In the genomic region with DNA sequence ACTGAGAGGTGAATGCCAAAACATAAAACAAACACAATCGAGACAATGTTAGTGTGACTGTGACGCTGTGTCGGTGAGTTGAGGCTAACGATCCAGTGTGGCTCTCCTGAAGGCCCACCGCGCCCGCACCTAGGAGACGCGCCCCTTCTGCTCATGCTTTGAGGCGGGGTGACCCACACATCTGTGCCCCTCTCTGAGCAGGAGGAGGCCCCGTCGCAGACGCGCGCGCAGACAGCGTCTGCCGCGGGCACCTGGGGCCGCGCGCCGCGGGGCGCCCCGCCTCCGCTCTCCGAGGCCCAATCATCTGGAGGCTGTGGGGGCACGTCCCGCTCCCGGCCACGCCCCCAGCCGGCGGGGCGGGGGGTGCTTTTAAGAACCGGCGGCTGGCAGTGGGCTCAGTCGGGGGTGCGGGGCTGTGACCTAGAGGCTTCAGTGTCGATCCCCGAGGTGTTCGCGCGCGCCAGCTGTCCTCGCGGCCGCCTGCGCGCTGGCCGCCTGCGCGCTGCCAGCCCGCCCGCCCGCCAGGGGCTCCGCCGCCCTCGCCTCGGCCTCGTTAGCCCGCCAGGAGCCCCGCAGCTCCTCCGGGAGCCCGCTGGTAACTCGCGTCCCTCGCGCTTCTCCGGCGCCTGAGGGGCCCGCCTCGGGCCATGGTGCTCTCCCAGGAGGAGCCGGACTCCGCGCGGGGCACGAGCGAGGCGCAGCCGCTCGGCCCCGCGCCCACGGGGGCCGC, we compare ENCODE assay signal across 1 cellular context.
TF ChIP-seq lines count a peak whose summit lies in the region.

A gene with protein sequence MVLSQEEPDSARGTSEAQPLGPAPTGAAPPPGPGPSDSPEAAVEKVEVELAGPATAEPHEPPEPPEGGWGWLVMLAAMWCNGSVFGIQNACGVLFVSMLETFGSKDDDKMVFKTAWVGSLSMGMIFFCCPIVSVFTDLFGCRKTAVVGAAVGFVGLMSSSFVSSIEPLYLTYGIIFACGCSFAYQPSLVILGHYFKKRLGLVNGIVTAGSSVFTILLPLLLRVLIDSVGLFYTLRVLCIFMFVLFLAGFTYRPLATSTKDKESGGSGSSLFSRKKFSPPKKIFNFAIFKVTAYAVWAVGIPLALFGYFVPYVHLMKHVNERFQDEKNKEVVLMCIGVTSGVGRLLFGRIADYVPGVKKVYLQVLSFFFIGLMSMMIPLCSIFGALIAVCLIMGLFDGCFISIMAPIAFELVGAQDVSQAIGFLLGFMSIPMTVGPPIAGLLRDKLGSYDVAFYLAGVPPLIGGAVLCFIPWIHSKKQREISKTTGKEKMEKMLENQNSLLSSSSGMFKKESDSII (plus strand): TSS at position 398 of the 730 bp plus-strand sequence. CDS start 250 bp downstream, at position 648.

TF ChIP-seq in HepG2, 621 proteins besides CTCF, POLR2A, EP300 and RAD21 (continued from another document and continues in another):
- TF ChIP-seq, protein P1, sequence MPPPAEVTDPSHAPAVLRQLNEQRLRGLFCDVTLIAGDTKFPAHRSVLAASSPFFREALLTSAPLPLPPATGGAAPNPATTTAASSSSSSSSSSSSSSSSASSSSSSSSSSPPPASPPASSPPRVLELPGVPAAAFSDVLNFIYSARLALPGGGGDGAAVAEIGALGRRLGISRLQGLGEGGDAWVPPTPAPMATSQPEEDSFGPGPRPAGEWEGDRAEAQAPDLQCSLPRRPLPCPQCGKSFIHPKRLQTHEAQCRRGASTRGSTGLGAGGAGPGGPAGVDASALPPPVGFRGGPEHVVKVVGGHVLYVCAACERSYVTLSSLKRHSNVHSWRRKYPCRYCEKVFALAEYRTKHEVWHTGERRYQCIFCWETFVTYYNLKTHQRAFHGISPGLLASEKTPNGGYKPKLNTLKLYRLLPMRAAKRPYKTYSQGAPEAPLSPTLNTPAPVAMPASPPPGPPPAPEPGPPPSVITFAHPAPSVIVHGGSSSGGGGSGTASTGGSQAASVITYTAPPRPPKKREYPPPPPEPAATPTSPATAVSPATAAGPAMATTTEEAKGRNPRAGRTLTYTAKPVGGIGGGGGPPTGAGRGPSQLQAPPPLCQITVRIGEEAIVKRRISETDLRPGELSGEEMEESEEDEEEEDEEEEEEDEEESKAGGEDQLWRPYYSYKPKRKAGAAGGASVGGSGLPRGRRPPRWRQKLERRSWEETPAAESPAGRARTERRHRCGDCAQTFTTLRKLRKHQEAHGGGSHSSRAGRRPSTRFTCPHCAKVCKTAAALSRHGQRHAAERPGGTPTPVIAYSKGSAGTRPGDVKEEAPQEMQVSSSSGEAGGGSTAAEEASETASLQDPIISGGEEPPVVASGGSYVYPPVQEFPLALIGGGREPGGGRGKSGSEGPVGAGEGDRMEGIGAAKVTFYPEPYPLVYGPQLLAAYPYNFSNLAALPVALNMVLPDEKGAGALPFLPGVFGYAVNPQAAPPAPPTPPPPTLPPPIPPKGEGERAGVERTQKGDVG (CRISPR knock-in tag; IDR thresholded peaks at IDR 0.05; ENCODE audit: borderline replicate concordance) = no peak
- no peak for TF ChIP-seq TEF (CRISPR knock-in tag; IDR thresholded peaks at IDR 0.05)
- TF ChIP-seq BRCA1 (CRISPR knock-in tag; IDR thresholded peaks at IDR 0.05) = no peak
- TF ChIP-seq RFX1 (IDR thresholded peaks at IDR 0.05) = no peak
- TF ChIP-seq RARG (CRISPR knock-in tag; IDR thresholded peaks at IDR 0.05; ENCODE audit: low read depth) = no peak
- no peak for TF ChIP-seq TERF1 (CRISPR knock-in tag; IDR thresholded peaks at IDR 0.05)
- TF ChIP-seq SP2 (CRISPR knock-in tag; IDR thresholded peaks at IDR 0.05) = no peak
- peak; percentile 72; the same call in 1 of the 2 replicates for TF ChIP-seq SIN3A (IDR thresholded peaks at IDR 0.05; ENCODE audit: borderline replicate concordance, low read depth, low read length)
- no peak for TF ChIP-seq ZNF260 (CRISPR knock-in tag; IDR thresholded peaks at IDR 0.05; ENCODE audit: borderline replicate concordance, low read depth)
- no peak for TF ChIP-seq SIN3B (IDR thresholded peaks at IDR 0.05; ENCODE audit: low read length)
- no peak for TF ChIP-seq CHD2 (IDR thresholded peaks at IDR 0.05; ENCODE audit: low read depth, low read length)
- peak; percentile 29; the same call in 1 of the 2 replicates for TF ChIP-seq NFKB2 (CRISPR knock-in tag; IDR thresholded peaks at IDR 0.05; ENCODE audit: borderline replicate concordance)
- TF ChIP-seq ZNF33B (CRISPR knock-in tag; IDR thresholded peaks at IDR 0.05) = no peak
- no peak for TF ChIP-seq HOXA9 (CRISPR knock-in tag; IDR thresholded peaks at IDR 0.05; ENCODE audit: borderline replicate concordance)
- no peak for TF ChIP-seq NFYC (CRISPR knock-in tag; IDR thresholded peaks at IDR 0.05)
- TF ChIP-seq SMAD9 (CRISPR knock-in tag; IDR thresholded peaks at IDR 0.05) = no peak
- TF ChIP-seq, protein P2, sequence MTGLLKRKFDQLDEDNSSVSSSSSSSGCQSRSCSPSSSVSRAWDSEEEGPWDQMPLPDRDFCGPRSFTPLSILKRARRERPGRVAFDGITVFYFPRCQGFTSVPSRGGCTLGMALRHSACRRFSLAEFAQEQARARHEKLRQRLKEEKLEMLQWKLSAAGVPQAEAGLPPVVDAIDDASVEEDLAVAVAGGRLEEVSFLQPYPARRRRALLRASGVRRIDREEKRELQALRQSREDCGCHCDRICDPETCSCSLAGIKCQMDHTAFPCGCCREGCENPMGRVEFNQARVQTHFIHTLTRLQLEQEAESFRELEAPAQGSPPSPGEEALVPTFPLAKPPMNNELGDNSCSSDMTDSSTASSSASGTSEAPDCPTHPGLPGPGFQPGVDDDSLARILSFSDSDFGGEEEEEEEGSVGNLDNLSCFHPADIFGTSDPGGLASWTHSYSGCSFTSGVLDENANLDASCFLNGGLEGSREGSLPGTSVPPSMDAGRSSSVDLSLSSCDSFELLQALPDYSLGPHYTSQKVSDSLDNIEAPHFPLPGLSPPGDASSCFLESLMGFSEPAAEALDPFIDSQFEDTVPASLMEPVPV (CRISPR knock-in tag; IDR thresholded peaks at IDR 0.05) = no peak
- no peak for TF ChIP-seq ADNP (CRISPR knock-in tag; IDR thresholded peaks at IDR 0.05)
- TF ChIP-seq PHB2 (IDR thresholded peaks at IDR 0.05; ENCODE audit: partially characterized antibody) = no peak
- TF ChIP-seq ZBTB38 (CRISPR knock-in tag; IDR thresholded peaks at IDR 0.05) = peak; percentile 51; the same call in 1 of the 2 replicates
- TF ChIP-seq PAXIP1 (CRISPR knock-in tag; conservative IDR thresholded peaks at IDR 0.05) = no peak
- no peak for TF ChIP-seq ZMAT3 (CRISPR knock-in tag; conservative IDR thresholded peaks at IDR 0.05)
- no peak for TF ChIP-seq KDM5A (IDR thresholded peaks at IDR 0.05; ENCODE audit: borderline replicate concordance, low read length)
- peak; percentile 80 for TF ChIP-seq HNRNPLL (IDR thresholded peaks at IDR 0.05; ENCODE audit: low read depth, low read length, poor library complexity, severe bottlenecking)
- no peak for TF ChIP-seq FOXM1 (CRISPR knock-in tag; IDR thresholded peaks at IDR 0.05)
- no peak for TF ChIP-seq ISL2 (CRISPR knock-in tag; IDR thresholded peaks at IDR 0.05)
- no peak; the same call in none of the 2 replicates for TF ChIP-seq ARID5B (CRISPR knock-in tag; IDR thresholded peaks at IDR 0.05)
- TF ChIP-seq SRSF4 (IDR thresholded peaks at IDR 0.05; ENCODE audit: low read depth, low read length, poor library complexity, severe bottlenecking) = no peak
- TF ChIP-seq, protein P3, sequence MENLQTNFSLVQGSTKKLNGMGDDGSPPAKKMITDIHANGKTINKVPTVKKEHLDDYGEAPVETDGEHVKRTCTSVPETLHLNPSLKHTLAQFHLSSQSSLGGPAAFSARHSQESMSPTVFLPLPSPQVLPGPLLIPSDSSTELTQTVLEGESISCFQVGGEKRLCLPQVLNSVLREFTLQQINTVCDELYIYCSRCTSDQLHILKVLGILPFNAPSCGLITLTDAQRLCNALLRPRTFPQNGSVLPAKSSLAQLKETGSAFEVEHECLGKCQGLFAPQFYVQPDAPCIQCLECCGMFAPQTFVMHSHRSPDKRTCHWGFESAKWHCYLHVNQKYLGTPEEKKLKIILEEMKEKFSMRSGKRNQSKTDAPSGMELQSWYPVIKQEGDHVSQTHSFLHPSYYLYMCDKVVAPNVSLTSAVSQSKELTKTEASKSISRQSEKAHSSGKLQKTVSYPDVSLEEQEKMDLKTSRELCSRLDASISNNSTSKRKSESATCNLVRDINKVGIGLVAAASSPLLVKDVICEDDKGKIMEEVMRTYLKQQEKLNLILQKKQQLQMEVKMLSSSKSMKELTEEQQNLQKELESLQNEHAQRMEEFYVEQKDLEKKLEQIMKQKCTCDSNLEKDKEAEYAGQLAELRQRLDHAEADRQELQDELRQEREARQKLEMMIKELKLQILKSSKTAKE (CRISPR knock-in tag; IDR thresholded peaks at IDR 0.05; ENCODE audit: borderline replicate concordance) = no peak
- no peak for TF ChIP-seq HOXD1 (CRISPR knock-in tag; IDR thresholded peaks at IDR 0.05)
- TF ChIP-seq, protein P4, sequence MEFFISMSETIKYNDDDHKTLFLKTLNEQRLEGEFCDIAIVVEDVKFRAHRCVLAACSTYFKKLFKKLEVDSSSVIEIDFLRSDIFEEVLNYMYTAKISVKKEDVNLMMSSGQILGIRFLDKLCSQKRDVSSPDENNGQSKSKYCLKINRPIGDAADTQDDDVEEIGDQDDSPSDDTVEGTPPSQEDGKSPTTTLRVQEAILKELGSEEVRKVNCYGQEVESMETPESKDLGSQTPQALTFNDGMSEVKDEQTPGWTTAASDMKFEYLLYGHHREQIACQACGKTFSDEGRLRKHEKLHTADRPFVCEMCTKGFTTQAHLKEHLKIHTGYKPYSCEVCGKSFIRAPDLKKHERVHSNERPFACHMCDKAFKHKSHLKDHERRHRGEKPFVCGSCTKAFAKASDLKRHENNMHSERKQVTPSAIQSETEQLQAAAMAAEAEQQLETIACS (CRISPR knock-in tag; IDR thresholded peaks at IDR 0.05) = peak; percentile 84
- no peak for TF ChIP-seq NPAS2 (CRISPR knock-in tag; IDR thresholded peaks at IDR 0.05; ENCODE audit: borderline replicate concordance)
- TF ChIP-seq ZNF557 (CRISPR knock-in tag; IDR thresholded peaks at IDR 0.05) = no peak
- no peak for TF ChIP-seq ZNF24 (IDR thresholded peaks at IDR 0.05)
- TF ChIP-seq ESRRA (CRISPR knock-in tag; IDR thresholded peaks at IDR 0.05; ENCODE audit: low read depth) = no peak
- TF ChIP-seq SMC3 (IDR thresholded peaks at IDR 0.05; ENCODE audit: low read length) = no peak
- TF ChIP-seq ZNF496 (CRISPR knock-in tag; IDR thresholded peaks at IDR 0.05; ENCODE audit: insufficient replicate concordance) = no peak
